1 cellular context compared by ENCODE assay signal in genomic region chr3:122680381-122681293, GRCh38.
TF ChIP-seq lines count a peak whose summit lies in the region.

TSS of gene PARP14 (plus strand) at chr3:122680839. CDS start at chr3:122680884, 45 bp downstream.

TF ChIP-seq in HepG2, 621 proteins besides CTCF, POLR2A, EP300 and RAD21 (continued from another document and continues in another):
- TF ChIP-seq AKNA (CRISPR knock-in tag; IDR thresholded peaks at IDR 0.05; ENCODE audit: borderline replicate concordance) (no peak), ZNF569 (CRISPR knock-in tag; IDR thresholded peaks at IDR 0.05; ENCODE audit: borderline replicate concordance) (no peak), RBM22 (optimal IDR thresholded peaks at IDR 0.05; ENCODE audit: low read length) (no peak), CREB3 (CRISPR knock-in tag; IDR thresholded peaks at IDR 0.05) (no peak), ZNF496 (CRISPR knock-in tag; IDR thresholded peaks at IDR 0.05; ENCODE audit: insufficient replicate concordance) (no peak), SIN3A (IDR thresholded peaks at IDR 0.05; ENCODE audit: borderline replicate concordance, low read depth, low read length) (no peak), ZNF558 (CRISPR knock-in tag; IDR thresholded peaks at IDR 0.05; ENCODE audit: borderline replicate concordance) (no peak), ZNF136 (CRISPR knock-in tag; IDR thresholded peaks at IDR 0.05; ENCODE audit: low read depth) (no peak), ZNF589 (CRISPR knock-in tag; conservative IDR thresholded peaks at IDR 0.05) (no peak), ZNF788 (CRISPR knock-in tag; IDR thresholded peaks at IDR 0.05; ENCODE audit: borderline replicate concordance) (peak; percentile 1; the same call in 1 of the 2 replicates), RXRA (CRISPR knock-in tag; IDR thresholded peaks at IDR 0.05) (0 out of 2 replicates have a peak, but pooled peaks have one; percentile 20), SMAD9 (CRISPR knock-in tag; IDR thresholded peaks at IDR 0.05) (no peak), ZBTB21 (CRISPR knock-in tag; IDR thresholded peaks at IDR 0.05) (no peak), ZFP62 (CRISPR knock-in tag; IDR thresholded peaks at IDR 0.05) (no peak), ZNF138 (CRISPR knock-in tag; IDR thresholded peaks at IDR 0.05; ENCODE audit: low read depth) (0 out of 2 replicates have a peak, but pooled peaks have one; percentile 45), ATF4 (CRISPR knock-in tag; IDR thresholded peaks at IDR 0.05) (no peak), ZNF33A (CRISPR knock-in tag; IDR thresholded peaks at IDR 0.05; ENCODE audit: borderline replicate concordance) (no peak), MEIS2 (CRISPR knock-in tag; IDR thresholded peaks at IDR 0.05) (no peak), IRF9 (CRISPR knock-in tag; IDR thresholded peaks at IDR 0.05; ENCODE audit: borderline replicate concordance) (no peak), KLF16 (CRISPR knock-in tag; IDR thresholded peaks at IDR 0.05) (0 out of 4 replicates have a peak, but pooled peaks of 1 of the 2 experiments have one; percentile 29), ZBTB1 (CRISPR knock-in tag; IDR thresholded peaks at IDR 0.05; ENCODE audit: borderline replicate concordance) (no peak), FIP1L1 (IDR thresholded peaks at IDR 0.05; ENCODE audit: borderline replicate concordance, insufficient read depth, low read depth, low read length) (no peak), KLF12 (CRISPR knock-in tag; IDR thresholded peaks at IDR 0.05; ENCODE audit: borderline replicate concordance) (no peak), SRSF1 (optimal IDR thresholded peaks at IDR 0.05; ENCODE audit: low read depth, low read length) (peak; percentile 70), ZNF746 (CRISPR knock-in tag; IDR thresholded peaks at IDR 0.05) (no peak; the same call in 1 of the 2 replicates), PRPF4 (IDR thresholded peaks at IDR 0.05; ENCODE audit: low read depth, low read length, poor library complexity, severe bottlenecking) (no peak), IRF2 (CRISPR knock-in tag; IDR thresholded peaks at IDR 0.05) (peak; percentile 99), TCF12 (IDR thresholded peaks at IDR 0.05) (no peak), TCF12 (CRISPR knock-in tag; IDR thresholded peaks at IDR 0.05) (no peak; the same call in 1 of the 2 replicates), MTF1 (CRISPR knock-in tag; IDR thresholded peaks at IDR 0.05) (no peak), JUNB (CRISPR knock-in tag; IDR thresholded peaks at IDR 0.05; ENCODE audit: borderline replicate concordance) (no peak), TEF (CRISPR knock-in tag; IDR thresholded peaks at IDR 0.05) (no peak), CBX2 (IDR thresholded peaks at IDR 0.05; ENCODE audit: low read depth, low read length) (no peak), CBX2 (CRISPR knock-in tag; IDR thresholded peaks at IDR 0.05; ENCODE audit: low read depth) (no peak), KMT2B (CRISPR knock-in tag; IDR thresholded peaks at IDR 0.05) (peak; percentile 90), SRSF9 (IDR thresholded peaks at IDR 0.05; ENCODE audit: borderline replicate concordance, insufficient read depth, low read depth, low read length, poor library complexity, severe bottlenecking) (no peak), BRD4 (CRISPR knock-in tag; IDR thresholded peaks at IDR 0.05) (0 out of 2 replicates have a peak, but pooled peaks have one; percentile 17)
- TF ChIP-seq, protein P1, sequence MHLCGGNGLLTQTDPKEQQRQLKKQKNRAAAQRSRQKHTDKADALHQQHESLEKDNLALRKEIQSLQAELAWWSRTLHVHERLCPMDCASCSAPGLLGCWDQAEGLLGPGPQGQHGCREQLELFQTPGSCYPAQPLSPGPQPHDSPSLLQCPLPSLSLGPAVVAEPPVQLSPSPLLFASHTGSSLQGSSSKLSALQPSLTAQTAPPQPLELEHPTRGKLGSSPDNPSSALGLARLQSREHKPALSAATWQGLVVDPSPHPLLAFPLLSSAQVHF (CRISPR knock-in tag; IDR thresholded peaks at IDR 0.05), result no peak
- TF ChIP-seq, protein P2, sequence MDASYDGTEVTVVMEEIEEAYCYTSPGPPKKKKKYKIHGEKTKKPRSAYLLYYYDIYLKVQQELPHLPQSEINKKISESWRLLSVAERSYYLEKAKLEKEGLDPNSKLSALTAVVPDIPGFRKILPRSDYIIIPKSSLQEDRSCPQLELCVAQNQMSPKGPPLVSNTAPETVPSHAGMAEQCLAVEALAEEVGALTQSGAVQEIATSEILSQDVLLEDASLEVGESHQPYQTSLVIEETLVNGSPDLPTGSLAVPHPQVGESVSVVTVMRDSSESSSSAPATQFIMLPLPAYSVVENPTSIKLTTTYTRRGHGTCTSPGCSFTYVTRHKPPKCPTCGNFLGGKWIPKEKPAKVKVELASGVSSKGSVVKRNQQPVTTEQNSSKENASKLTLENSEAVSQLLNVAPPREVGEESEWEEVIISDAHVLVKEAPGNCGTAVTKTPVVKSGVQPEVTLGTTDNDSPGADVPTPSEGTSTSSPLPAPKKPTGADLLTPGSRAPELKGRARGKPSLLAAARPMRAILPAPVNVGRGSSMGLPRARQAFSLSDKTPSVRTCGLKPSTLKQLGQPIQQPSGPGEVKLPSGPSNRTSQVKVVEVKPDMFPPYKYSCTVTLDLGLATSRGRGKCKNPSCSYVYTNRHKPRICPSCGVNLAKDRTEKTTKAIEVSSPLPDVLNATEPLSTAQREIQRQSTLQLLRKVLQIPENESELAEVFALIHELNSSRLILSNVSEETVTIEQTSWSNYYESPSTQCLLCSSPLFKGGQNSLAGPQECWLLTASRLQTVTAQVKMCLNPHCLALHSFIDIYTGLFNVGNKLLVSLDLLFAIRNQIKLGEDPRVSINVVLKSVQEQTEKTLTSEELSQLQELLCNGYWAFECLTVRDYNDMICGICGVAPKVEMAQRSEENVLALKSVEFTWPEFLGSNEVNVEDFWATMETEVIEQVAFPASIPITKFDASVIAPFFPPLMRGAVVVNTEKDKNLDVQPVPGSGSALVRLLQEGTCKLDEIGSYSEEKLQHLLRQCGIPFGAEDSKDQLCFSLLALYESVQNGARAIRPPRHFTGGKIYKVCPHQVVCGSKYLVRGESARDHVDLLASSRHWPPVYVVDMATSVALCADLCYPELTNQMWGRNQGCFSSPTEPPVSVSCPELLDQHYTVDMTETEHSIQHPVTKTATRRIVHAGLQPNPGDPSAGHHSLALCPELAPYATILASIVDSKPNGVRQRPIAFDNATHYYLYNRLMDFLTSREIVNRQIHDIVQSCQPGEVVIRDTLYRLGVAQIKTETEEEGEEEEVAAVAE (CRISPR knock-in tag; IDR thresholded peaks at IDR 0.05; ENCODE audit: borderline replicate concordance), result no peak
- TF ChIP-seq, protein P3, sequence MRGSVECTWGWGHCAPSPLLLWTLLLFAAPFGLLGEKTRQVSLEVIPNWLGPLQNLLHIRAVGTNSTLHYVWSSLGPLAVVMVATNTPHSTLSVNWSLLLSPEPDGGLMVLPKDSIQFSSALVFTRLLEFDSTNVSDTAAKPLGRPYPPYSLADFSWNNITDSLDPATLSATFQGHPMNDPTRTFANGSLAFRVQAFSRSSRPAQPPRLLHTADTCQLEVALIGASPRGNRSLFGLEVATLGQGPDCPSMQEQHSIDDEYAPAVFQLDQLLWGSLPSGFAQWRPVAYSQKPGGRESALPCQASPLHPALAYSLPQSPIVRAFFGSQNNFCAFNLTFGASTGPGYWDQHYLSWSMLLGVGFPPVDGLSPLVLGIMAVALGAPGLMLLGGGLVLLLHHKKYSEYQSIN (CRISPR knock-in tag; IDR thresholded peaks at IDR 0.05; ENCODE audit: borderline replicate concordance), result no peak
